In the genomic region with DNA sequence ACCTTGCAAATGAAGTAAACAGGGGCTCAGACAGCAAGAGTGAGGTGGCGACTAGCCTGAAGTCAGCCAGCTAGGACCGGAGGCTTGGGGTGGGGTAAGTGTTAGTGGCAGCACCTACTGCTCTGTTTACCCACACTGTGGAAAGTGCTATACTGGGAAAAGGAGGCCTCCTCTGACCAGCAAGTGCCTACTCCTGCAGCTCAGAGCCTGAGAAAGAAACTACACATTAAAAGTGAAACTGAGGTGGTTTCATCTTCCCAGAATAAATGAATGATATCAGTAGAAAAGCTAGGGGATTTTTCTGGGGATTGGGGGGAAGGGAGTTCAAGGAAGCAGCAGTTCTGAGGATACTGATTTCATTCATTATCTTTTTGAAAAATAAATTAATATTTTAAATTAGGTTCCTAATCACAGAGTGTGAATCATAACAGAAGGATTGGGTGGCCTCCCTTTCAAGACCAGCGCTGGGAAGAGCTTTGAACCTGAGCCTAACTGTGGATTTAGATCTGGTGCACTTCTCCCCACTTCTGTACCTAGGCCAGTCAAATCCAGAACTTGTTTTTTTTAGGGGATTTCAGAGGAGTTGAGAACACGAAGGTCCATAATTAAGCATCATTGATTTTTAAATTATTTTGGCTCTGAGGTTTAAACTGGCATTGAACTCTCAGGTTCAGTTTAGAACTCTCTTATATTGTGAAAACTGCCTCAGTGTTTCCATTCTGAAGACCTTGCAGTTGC, we compare ENCODE assay signal across 8 cellular contexts. TPM values are rescaled to one million over a fixed set of nuclear protein-coding genes. Genes with fewer than 3 reads are reported as not detected.
A peak's percentile ranks its signal among the peaks of the same experiment; 100 is the strongest.
DNase-seq lines count a peak whose midpoint lies in the region; ATAC-seq and TF ChIP-seq lines count a peak whose summit lies in the region.
"Had no signal": no experiment of that assay in that cellular context is flagged by ENCODE, and none has a peak within 500 bp of the region (broad histone marks: within the 10 kb centered on the region; RNA-seq: fewer than 3 reads in every experiment).

No MANE protein-coding gene starts in this region.

- no peaks in the 10 kb centered on the region for H3K27me3 Mint-ChIP-seq in activated CD4-positive, alpha-beta memory T cell treated with anti-CD3 and anti-CD28 coated beads, Interleukin-2, amount 10 ng/mL, durations not matched to agents 7 days and 5 days
- no peaks in the 10 kb centered on the region for H3K27me3 Mint-ChIP-seq in mesothelial cell of epicardium (ENCODE audit: low read depth)

- CTCF ChIA-PET in activated CD4-positive, alpha-beta memory T cell treated with anti-CD3 and anti-CD28 coated beads, Interleukin-2, amount 10 ng/mL, durations not matched to agents 7 days and 5 days (lab: Charles Lee): interaction anchor here (0.5 to 3.5 kb wide), 10 partner anchors 9 to 327 kb away, joined by 3 to 21 read pairs (median 4); no protein-coding TSS in a partner anchor

- TF ChIP-seq CTCF in mesothelial cell of epicardium (IDR thresholded peaks at IDR 0.05; ENCODE audit: unreplicated experiment) (no peak), foreskin fibroblast (IDR thresholded peaks at IDR 0.05; ENCODE audit: low read depth, low read length) (no peak)

- peak; percentile 75 for ATAC-seq in GM19351 (IDR thresholded peaks at IDR 0.05; ENCODE audit: unreplicated experiment)
- ATAC-seq in HG02885 (IDR thresholded peaks at IDR 0.05; ENCODE audit: poor library complexity, unreplicated experiment): peak; percentile 72

- peaks cover 43% of the 10 kb centered on the region for H3K4me1 Mint-ChIP-seq in activated CD4-positive, alpha-beta memory T cell treated with anti-CD3 and anti-CD28 coated beads, Interleukin-2, amount 10 ng/mL, durations not matched to agents 7 days and 5 days
- H3K4me1 Mint-ChIP-seq in mesothelial cell of epicardium: peaks cover 34% of the 10 kb centered on the region

- POLR2A ChIA-PET in activated CD4-positive, alpha-beta memory T cell treated with anti-CD3 and anti-CD28 coated beads, Interleukin-2, amount 10 ng/mL, durations not matched to agents 7 days and 5 days (lab: Charles Lee): interaction anchor here (0.8 to 2.7 kb wide), 13 partner anchors 9 to 312 kb away, joined by 3 to 23 read pairs (median 5); partner anchors contain the start of gene GRAMD1B

- peaks cover 13% of the 10 kb centered on the region for H3K36me3 Mint-ChIP-seq in activated CD4-positive, alpha-beta memory T cell treated with anti-CD3 and anti-CD28 coated beads, Interleukin-2, amount 10 ng/mL, durations not matched to agents 7 days and 5 days (ENCODE audit: low read depth)
- H3K36me3 Mint-ChIP-seq in mesothelial cell of epicardium: no peaks in the 10 kb centered on the region

- no peaks in the 10 kb centered on the region for H3K9me3 Mint-ChIP-seq in activated CD4-positive, alpha-beta memory T cell treated with anti-CD3 and anti-CD28 coated beads, Interleukin-2, amount 10 ng/mL, durations not matched to agents 7 days and 5 days
- no peaks in the 10 kb centered on the region for H3K9me3 Mint-ChIP-seq in mesothelial cell of epicardium

- no peak overlapping the region for H3K4me3 ChIP-seq in foreskin fibroblast (ENCODE audit: low read depth in 1 of 2, low read length in 2 of 2)

- peak overlapping the region; percentile 49 for H3K4me3 Mint-ChIP-seq in activated CD4-positive, alpha-beta memory T cell treated with anti-CD3 and anti-CD28 coated beads, Interleukin-2, amount 10 ng/mL, durations not matched to agents 7 days and 5 days
- no peak overlapping the region for H3K4me3 Mint-ChIP-seq in mesothelial cell of epicardium

- peak; percentile 78 for DNase-seq in activated CD4-positive, alpha-beta memory T cell treated with anti-CD3 and anti-CD28 coated beads, Interleukin-2, amount 10 ng/mL, durations not matched to agents 7 days and 5 days
- peak; percentile 45 to 59 for DNase-seq in stimulated activated CD8-positive, alpha-beta memory T cell treated with anti-CD3 and anti-CD28 coated beads, Interleukin-2, amount 100 ng/mL, for 48 hours (ENCODE audit: low read depth in 2 of 2)
- DNase-seq in mesothelial cell of epicardium (ENCODE audit: low spot score in 2 of 2, unreplicated experiment in 2 of 2): no peak
- DNase-seq in foreskin fibroblast: no peak
- no peak for DNase-seq in NCI-H2029 (lab: John Stamatoyannopoulos, UW)
- DNase-seq: NCI-H1694 had no signal

- H3K27ac Mint-ChIP-seq in activated CD4-positive, alpha-beta memory T cell treated with anti-CD3 and anti-CD28 coated beads, Interleukin-2, amount 10 ng/mL, durations not matched to agents 7 days and 5 days: no peak overlapping the region
- H3K27ac Mint-ChIP-seq in mesothelial cell of epicardium: no peak overlapping the region

RNA-seq across cellular contexts. Expression of gene GRAMD1B, which starts 48.1 kb away (rescaled TPM):
- total RNA-seq in activated CD4-positive, alpha-beta memory T cell treated with anti-CD3 and anti-CD28 coated beads, Interleukin-2, amount 10 ng/mL, durations not matched to agents 7 days and 5 days: 10 to 100 TPM; 91.6 to 91.8 TPM
- 8.4 to 9.0 TPM (median 9.0 TPM) in 3 replicates for total RNA-seq in mesothelial cell of epicardium

Comparison
In these comparisons a context has a peak if more than half of its experiments do, and no peak if none do; other contexts are left out.
1. DNase-seq: peak in activated CD4-positive, alpha-beta memory T cell treated with anti-CD3 and anti-CD28 coated beads, Interleukin-2, amount 10 ng/mL, durations not matched to agents 7 days and 5 days (single experiment) and stimulated activated CD8-positive, alpha-beta memory T cell treated with anti-CD3 and anti-CD28 coated beads, Interleukin-2, amount 100 ng/mL, for 48 hours (2 of 2); none in mesothelial cell of epicardium (0 of 2), foreskin fibroblast (0 of 2) and NCI-H2029 (single experiment).